In the genomic region with DNA sequence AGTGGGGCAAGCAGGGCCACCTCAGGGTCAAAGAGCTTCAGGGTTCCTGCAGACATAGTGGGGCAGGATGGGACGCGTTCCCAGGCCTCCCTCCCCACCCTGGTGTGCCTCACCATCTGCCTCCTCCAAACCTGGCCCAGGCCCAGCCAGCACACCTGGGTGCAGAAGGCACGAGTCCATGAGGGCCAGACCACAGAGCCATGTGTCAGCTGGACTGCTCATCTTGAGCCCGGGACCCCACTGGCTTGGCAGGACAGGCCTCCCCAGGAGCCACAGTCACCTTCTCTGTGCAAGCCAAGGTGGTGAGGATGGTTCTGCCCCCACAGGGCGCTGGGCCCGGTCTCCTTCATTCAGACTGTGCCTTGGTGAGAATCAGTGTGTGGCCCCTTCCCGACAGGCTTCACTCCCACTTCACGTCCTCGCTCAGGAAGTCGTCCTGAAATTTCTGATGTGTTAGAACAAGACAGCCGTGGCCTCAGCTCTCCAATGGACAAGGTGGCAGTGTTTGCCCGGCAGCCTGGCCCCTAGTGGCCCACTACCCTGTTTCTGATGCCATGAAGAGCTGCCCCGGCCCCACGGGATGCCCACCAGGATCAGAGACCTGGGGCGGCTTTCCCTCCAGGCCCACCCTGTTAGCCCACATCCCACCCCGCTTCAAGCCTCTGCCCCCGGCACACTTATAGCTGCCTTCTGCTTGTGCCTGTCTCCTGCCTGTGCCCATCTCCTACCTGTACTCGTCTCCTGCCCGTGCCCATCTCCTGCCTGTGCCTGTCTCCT, we compare ENCODE assay signal across 29 cellular contexts. TPM values are rescaled to one million over a fixed set of nuclear protein-coding genes. Genes with fewer than 3 reads are reported as not detected.
DNase-seq lines count a peak whose midpoint lies in the region; ATAC-seq and TF ChIP-seq lines count a peak whose summit lies in the region.
"Had no signal": no experiment of that assay in that cellular context is flagged by ENCODE, and none has a peak within 500 bp of the region (broad histone marks: within the 10 kb centered on the region; RNA-seq: fewer than 3 reads in every experiment).

No MANE protein-coding gene starts in this region.

- DNase-seq in H7 (peak; percentile 47), Panc1 (ENCODE audit: low read depth, low spot score) (no peak), hepatocyte (ENCODE audit: low spot score) (peak; percentile 2), spleen (peak; percentile 67), NCI-H748 (lab: John Stamatoyannopoulos, UW; ENCODE audit: unreplicated experiment) (no peak), T-helper 9 cell (no peak), lower leg skin (ENCODE audit: low spot score in 2 of 2) (no peak)
- DNase-seq: activated CD4-positive, alpha-beta T cell treated with anti-CD3 and anti-CD28 coated beads for 4 hours; activated naive CD4-positive, alpha-beta T cell treated with anti-CD3 and anti-CD28 coated beads for 36 hours; amniotic stem cell; CD8-positive, alpha-beta T cell; colonic mucosa; DND-41; effector memory CD8-positive, alpha-beta T cell; gastrocnemius medialis; hippocampal formation; immature natural killer cell; Kasumi-1; NCI-H1092 treated with DMSO at 0.1 percent for 48 hours; NCI-H2081 treated with DMSO at 0.1 percent for 48 hours; NCI-H446 treated with DMSO at 0.1 percent for 48 hours; NK-92 treated with Interleukin-12 subunit alpha and Interleukin-12 subunit beta, amount 100 ng/mL, for 24 hours; right lobe of liver; thyroid gland had no signal

- no peaks in the 10 kb centered on the region for H3K79me2 ChIP-seq in hepatocyte
- H3K79me2 ChIP-seq: parathyroid adenoma had no signal

- no peaks in the 10 kb centered on the region for H3K36me3 ChIP-seq in H7 (replicated peaks; ENCODE audit: control insufficient read depth, insufficient read depth, low read length)
- no peaks in the 10 kb centered on the region for H3K36me3 ChIP-seq in Panc1 (ENCODE audit: control insufficient read depth, insufficient read depth, low read length)
- H3K36me3 ChIP-seq in hepatocyte (replicated peaks; ENCODE audit: insufficient read depth, low read depth) = no peaks in the 10 kb centered on the region
- H3K36me3 ChIP-seq in spleen = no peaks in the 10 kb centered on the region
- H3K36me3 ChIP-seq: colonic mucosa, gastrocnemius medialis, left lung, right lobe of liver, thyroid gland had no signal

- H4K20me1 ChIP-seq in hepatocyte (ENCODE audit: insufficient read depth, poor library complexity, severe bottlenecking) = no peaks in the 10 kb centered on the region

- TF ChIP-seq CTCF in Panc1 (IDR thresholded peaks at IDR 0.05) = no peak
- no peak for TF ChIP-seq CTCF in hepatocyte (IDR thresholded peaks at IDR 0.05; ENCODE audit: poor library complexity)
- no peak for TF ChIP-seq CTCF in spleen (IDR thresholded peaks at IDR 0.05 in 8 of 11, conservative IDR thresholded peaks at IDR 0.05 in 3 of 11)
- no peak for TF ChIP-seq CTCF in lower leg skin (IDR thresholded peaks at IDR 0.05)

- POLR2A ChIA-PET in Panc1 (lab: Charles Lee) = no interaction called here

- no peak overlapping the region for H3K4me2 ChIP-seq in hepatocyte

- WGBS in hepatocyte (ENCODE audit: low lambda C conversion rate, missing lambda C conversion rate) = 90% methylated on average over 19 of the region's 19 CpGs
- WGBS in spleen, 5 donors = 71 to 86% (median 83%) methylated on average over 12 to 19 of the region's 19 CpGs
- WGBS in lower leg skin, 2 donors = 78 to 81% methylated on average over 17 to 19 of the region's 19 CpGs

- no peaks in the 10 kb centered on the region for H3K27me3 ChIP-seq in H7 (ENCODE audit: control insufficient read depth, insufficient read depth, low read length)
- H3K27me3 ChIP-seq in Panc1 (ENCODE audit: control insufficient read depth, insufficient read depth, low read length) = no peaks in the 10 kb centered on the region
- H3K27me3 ChIP-seq in hepatocyte = no peaks in the 10 kb centered on the region
- H3K27me3 ChIP-seq in spleen (replicated peaks in 1 of 7) = peaks cover 0 to 8% (median 0%) of the 10 kb centered on the region in 7 donors
- H3K27me3 ChIP-seq: colonic mucosa, right lobe of liver, thyroid gland had no signal

- H3K9me2 ChIP-seq in hepatocyte (replicated peaks; ENCODE audit: insufficient read depth) = no peaks in the 10 kb centered on the region

- ATAC-seq in Panc1 = 0 out of 2 replicates have a peak, but pooled peaks have one; percentile 20
- ATAC-seq: CD8-positive, alpha-beta T cell; effector memory CD8-positive, alpha-beta T cell; esophagus mucosa; gastrocnemius medialis; left lung; natural killer cell treated with Interleukin-12 subunit alpha and Interleukin-12 subunit beta and Interleukin-15 and Interleukin-18, amount 100 ng/mL, for 72 hours; right lobe of liver had no signal

- no peak overlapping the region for H3K27ac ChIP-seq in Panc1 (ENCODE audit: low read length)
- H3K27ac ChIP-seq in hepatocyte = no peak overlapping the region
- no peak overlapping the region for H3K27ac ChIP-seq in spleen
- H3K27ac ChIP-seq: colonic mucosa, gastrocnemius medialis, left lung, parathyroid adenoma, right lobe of liver, SK-N-MC, thyroid gland had no signal

- no TSS peak for BruUV-seq in Panc1 (replicated peaks; lab: Mats Ljungman, UMichigan)

- in situ Hi-C loops in Panc1 (cut with HindIII; ENCODE audit: low pct_unique_long_range_greater_than_20kb, low sequenced_read_pairs) = no loop called here

- TF ChIP-seq POLR2A in spleen (IDR thresholded peaks at IDR 0.05) (no peak), lower leg skin (IDR thresholded peaks at IDR 0.05) (no peak)

- CTCF ChIA-PET in Panc1 (lab: Charles Lee) = no interaction called here

- intact Hi-C loops in Panc1 (cut with micrococcal nuclease; ENCODE audit: unreplicated experiment) = no loop called here
- intact Hi-C loops in spleen (cut with DNase I; ENCODE audit: low total_unique reads) = no loop called here
- intact Hi-C loops in lower leg skin (cut with DNase I; ENCODE audit: low total_unique reads) = no loop called here

- no peak overlapping the region for H2AFZ ChIP-seq in hepatocyte
- H2AFZ ChIP-seq: parathyroid adenoma had no signal

- no peaks in the 10 kb centered on the region for H3K9me3 ChIP-seq in Panc1 (ENCODE audit: control insufficient read depth, insufficient read depth, low read depth, low read length)
- no peaks in the 10 kb centered on the region for H3K9me3 ChIP-seq in hepatocyte (ENCODE audit: low read depth)
- H3K9me3 ChIP-seq in spleen = no peaks in the 10 kb centered on the region
- H3K9me3 ChIP-seq: colonic mucosa, gastrocnemius medialis, left lung, right lobe of liver, thyroid gland had no signal

- no peaks in the 10 kb centered on the region for H3K4me1 ChIP-seq in Panc1 (ENCODE audit: control insufficient read depth, insufficient read depth, low read length)
- no peaks in the 10 kb centered on the region for H3K4me1 ChIP-seq in hepatocyte (ENCODE audit: insufficient read depth)
- H3K4me1 ChIP-seq in spleen = no peaks in the 10 kb centered on the region
- H3K4me1 ChIP-seq: colonic mucosa, gastrocnemius medialis, left lung, parathyroid adenoma, right lobe of liver, thyroid gland had no signal

- no peak overlapping the region for H3K4me3 ChIP-seq in H7 (ENCODE audit: insufficient read depth, low read depth, low read length)
- no peak overlapping the region for H3K4me3 ChIP-seq in Panc1 (ENCODE audit: low read depth in 2 of 2, low read length in 2 of 2)
- no peak overlapping the region for H3K4me3 ChIP-seq in hepatocyte
- H3K4me3 ChIP-seq in spleen = no peak overlapping the region
- no peak overlapping the region for H3K4me3 ChIP-seq in lower leg skin (ENCODE audit: low read depth, poor library complexity, severe bottlenecking)
- H3K4me3 ChIP-seq: colonic mucosa, gastrocnemius medialis, left lung, right lobe of liver, SK-N-MC, thyroid gland had no signal

RNA-seq across cellular contexts. Expression of a gene that starts 59.6 kb away (rescaled TPM):
- 0.76 and 1.4 TPM in 2 replicates for total RNA-seq in H7 (2014; rRNA removed; shearing (Covaris generic))
- total RNA-seq in Panc1 (2021; ENCODE audit: unreplicated experiment) (0.64 TPM), hepatocyte (0.40 and 0.77 TPM in 2 replicates), spleen (under 1 TPM in 1 of 7 donors, not detected in 6; 0.20 TPM), lower leg skin (1 to 10 TPM in 3 of 4 donors, under 1 TPM in 1; 0.80 to 8.5 (median 2.4) TPM)
- 0.45 TPM for polyA plus RNA-seq in Panc1 (2012; ENCODE audit: insufficient read length)
- polyA plus RNA-seq in hepatocyte (0.15 and 0.22 TPM in 2 replicates), spleen (under 1 TPM; 0.02 to 0.19 (median 0.08) TPM)
- total RNA-seq: activated naive CD4-positive, alpha-beta T cell treated with anti-CD3 and anti-CD28 coated beads for 36 hours; CD8-positive, alpha-beta T cell; natural killer cell treated with Interleukin-12 subunit alpha and Interleukin-12 subunit beta and Interleukin-15 and Interleukin-18, amount 100 ng/mL, for 72 hours had no signal
- polyA plus RNA-seq: immature natural killer cell had no signal

Comparison
In these comparisons a context has a peak if more than half of its experiments do, and no peak if none do; other contexts are left out.
1. DNase-seq: peak in H7 (single experiment), hepatocyte (single experiment) and spleen (single experiment); none in Panc1 (single experiment), NCI-H748 (single experiment), T-helper 9 cell (single experiment) and lower leg skin (0 of 2).